ENCODE assay signal across 8 cellular contexts in the genomic region with DNA sequence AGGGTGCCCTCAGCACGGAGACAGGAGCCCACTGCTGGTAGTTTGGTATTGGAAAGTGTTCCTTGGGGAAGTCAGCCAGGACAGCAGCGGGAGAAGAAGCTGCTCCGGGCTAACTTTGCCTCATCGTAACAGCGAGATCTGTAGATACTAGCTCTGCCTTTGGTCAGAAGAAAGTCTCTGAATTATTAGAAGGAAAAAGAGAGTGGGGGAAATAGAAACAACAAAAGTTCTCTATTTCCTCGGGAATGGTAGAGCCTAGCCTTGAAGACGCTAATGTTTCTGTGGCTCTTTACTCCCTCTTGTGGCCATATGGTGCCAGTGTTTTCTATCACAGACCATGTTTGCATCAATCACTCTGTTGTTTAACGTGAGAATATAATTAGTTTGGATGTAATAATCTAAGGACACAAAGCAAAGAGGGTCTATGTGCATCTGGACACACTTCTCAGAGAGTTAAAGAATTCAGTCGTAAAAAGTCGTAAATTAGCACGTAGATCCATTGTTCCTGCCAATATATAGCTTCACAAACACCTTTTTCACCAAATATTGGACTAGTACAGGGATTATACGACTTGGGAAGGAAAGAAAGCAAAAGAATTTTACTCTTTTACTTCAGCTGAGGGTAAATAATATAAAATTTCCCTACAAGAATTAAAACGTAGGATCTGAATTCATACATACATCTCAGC. TPM values are rescaled to one million over a fixed set of nuclear protein-coding genes. Genes with fewer than 3 reads are reported as not detected.
DNase-seq lines count a peak whose midpoint lies in the region; ATAC-seq and TF ChIP-seq lines count a peak whose summit lies in the region.

No MANE protein-coding gene starts in this region.

- H3K79me2 ChIP-seq in HCT116 (ENCODE audit: insufficient read depth, low read length) = no peaks in the 10 kb centered on the region

- POLR2A ChIA-PET in HCT116 (lab: Charles Lee) = interaction anchor here (0.7 to 1.3 kb wide), 2 partner anchors 108 to 424 kb away, joined by 3 to 5 read pairs; partner anchors contain the start of gene DTWD2

- H3K4me2 ChIP-seq in HCT116 (ENCODE audit: low read length) = peak overlapping the region; percentile 79

- no peaks in the 10 kb centered on the region for H3K9me3 ChIP-seq in HCT116 (ENCODE audit: control insufficient read depth in 1 of 2, insufficient read depth in 1 of 2, low read depth in 1 of 2, low read length in 2 of 2)
- no peaks in the 10 kb centered on the region for H3K9me3 ChIP-seq in MG63
- no peaks in the 10 kb centered on the region for H3K9me3 ChIP-seq in SK-N-MC (ENCODE audit: low read depth, low read length)
- H3K9me3 ChIP-seq in heart right ventricle = no peaks in the 10 kb centered on the region
- no peaks in the 10 kb centered on the region for H3K9me3 ChIP-seq in ovary

- no TSS peak for BruUV-seq in HCT116 (replicated peaks; lab: Mats Ljungman, UMichigan)

- RAD21 ChIA-PET in HCT116 (lab: Charles Lee; ENCODE audit: low non-redundant PET in 1 of 2, low total read pairs in 2 of 2, uncharacterized antibody in 2 of 2, unreplicated experiment in 2 of 2) = interaction anchor here (0.6 to 2.1 kb wide), 6 partner anchors 45 to 424 kb away, joined by 3 to 8 read pairs (median 4); partner anchors contain the start of gene DTWD2 (in 2 of the 2)

- H3K4me3 ChIP-seq in HCT116 (replicated peaks in 1 of 2; ENCODE audit: low read depth in 1 of 2, low read length in 2 of 2) (peak overlapping the region; percentile 44 to 52), MG63 (peak overlapping the region; percentile 53), SK-N-MC (peak overlapping the region; percentile 89), heart right ventricle (peak overlapping the region; percentile 22 to 57 (median 52)), ovary (peak overlapping the region; percentile 45)

- no peaks in the 10 kb centered on the region for H4K20me1 ChIP-seq in HCT116 (ENCODE audit: insufficient read depth)

- H2AFZ ChIP-seq in HCT116 (ENCODE audit: low read depth, low read length, poor library complexity, severe bottlenecking) = peak overlapping the region; percentile 81

- TF ChIP-seq POLR2A in HCT116 (IDR thresholded peaks at IDR 0.05; ENCODE audit: borderline replicate concordance, extremely low read depth, insufficient read depth, insufficient read length) (no peak), ovary (IDR thresholded peaks at IDR 0.05) (no peak)

- intact Hi-C loops in HCT116 (cut with micrococcal nuclease) (loop anchor here (1.0 to 10.0 kb wide), 5 partner anchors 95 to 424 kb away; partner anchors contain the start of genes DMXL1 and DTWD2), heart right ventricle (cut with DNase I) (loop anchor here in 9 of 10 donors (1.0 to 10.0 kb wide), 12 partner anchors 55 to 427 kb away; partner anchors contain the start of genes DTWD2 (in 9 of the 9) and TNFAIP8 (in 1 of the 9)), ovary (cut with DNase I) (loop anchor here in 3 of 4 donors (1.0 to 10.0 kb wide), 4 partner anchors 75 to 425 kb away; partner anchors contain the start of gene DTWD2 (in 3 of the 3))

- no peaks in the 10 kb centered on the region for H3K9me2 ChIP-seq in HCT116 (ENCODE audit: insufficient read depth)

- peak; percentile 94 for ATAC-seq in HCT116
- peak; percentile 83 to 97 (median 94) for ATAC-seq in heart right ventricle

- DNase-seq in HCT116 (ENCODE audit: low read depth, low spot score) (peak; percentile 76), MG63 (peak; percentile 61), SK-N-MC (ENCODE audit: low read depth, low spot score) (peak; percentile 71), amniotic epithelial cell (ENCODE audit: low read depth) (peak; percentile 75), heart right ventricle (peak; percentile 21 to 65), ovary (peak; percentile 19 to 60 (median 28)), cortex of kidney (lab: John Stamatoyannopoulos, UW) (no peak)

- CTCF ChIA-PET in HCT116 (lab: Charles Lee) = interaction anchor here (0.7 to 3.9 kb wide), 11 partner anchors 28 to 455 kb away, joined by 3 to 47 read pairs (median 5); partner anchors contain the start of genes DMXL1, DTWD2 and HSD17B4

- TF ChIP-seq CTCF in GM12801 (IDR thresholded peaks at IDR 0.05; ENCODE audit: extremely low read depth, insufficient read length) (peak; percentile 10), HCT116 (IDR thresholded peaks at IDR 0.05 in 2 of 3, conservative IDR thresholded peaks at IDR 0.05 in 1 of 3; ENCODE audit: borderline replicate concordance in 1 of 3, insufficient read depth in 1 of 3, low read depth in 2 of 3, low read length in 2 of 3) (peak; percentile 85 to 97 (median 97)), heart right ventricle (IDR thresholded peaks at IDR 0.05) (peak; percentile 85 to 96 (median 93)), ovary (IDR thresholded peaks at IDR 0.05) (peak; percentile 80 to 84 (median 82))

- H3K4me1 ChIP-seq in HCT116 (ENCODE audit: control insufficient read depth in 1 of 2, insufficient read depth in 2 of 2, low read length in 2 of 2) (peaks cover 0 to 10% of the 10 kb centered on the region in 2 experiments; a peak in 2 of 4 replicates), heart right ventricle (peaks cover 0 to 34% (median 0%) of the 10 kb centered on the region in 9 donors), ovary (ENCODE audit: insufficient read depth) (no peaks in the 10 kb centered on the region)

- H3K36me3 ChIP-seq in HCT116 (ENCODE audit: control insufficient read depth in 1 of 2, insufficient read depth in 2 of 2, low read length in 2 of 2) (no peaks in the 10 kb centered on the region), MG63 (no peaks in the 10 kb centered on the region), SK-N-MC (ENCODE audit: insufficient read depth, low read length) (no peaks in the 10 kb centered on the region), heart right ventricle (no peaks in the 10 kb centered on the region), ovary (no peaks in the 10 kb centered on the region)

- H3K9ac ChIP-seq in HCT116 (ENCODE audit: low read length) (peak overlapping the region; percentile 27; the same call in 1 of the 2 replicates), SK-N-MC (ENCODE audit: insufficient read length) (peak overlapping the region; percentile 72)

- peak overlapping the region; percentile 3; the same call in 1 of the 2 replicates for H3K27ac ChIP-seq in HCT116 (ENCODE audit: low read depth, low read length)
- 0 out of 2 replicates have a peak overlapping the region, but pooled peaks have one; percentile 19 for H3K27ac ChIP-seq in SK-N-MC
- H3K27ac ChIP-seq in heart right ventricle = peak overlapping the region in 8 of 10 donors; percentile 11 to 91 (median 62)
- peak overlapping the region in 1 of 2 donors; percentile 6 for H3K27ac ChIP-seq in ovary

- peak; percentile 92 for TF ChIP-seq RAD21 in HCT116 (IDR thresholded peaks at IDR 0.05; ENCODE audit: low read depth)

- H3K27me3 ChIP-seq in HCT116 (ENCODE audit: insufficient read depth, low read length) (no peaks in the 10 kb centered on the region), MG63 (no peaks in the 10 kb centered on the region), heart right ventricle (peaks cover 0 to 18% (median 0%) of the 10 kb centered on the region in 7 donors), ovary (no peaks in the 10 kb centered on the region)

- WGBS in heart right ventricle, 2 donors = 7 to 8% methylated on average over 13 of the region's 13 CpGs
- 5 to 9% (median 6%) methylated on average over 13 of the region's 13 CpGs for WGBS in ovary, 3 donors

- no peak for TF ChIP-seq EP300 in ovary (IDR thresholded peaks at IDR 0.05)

TF ChIP-seq in HCT116, 20 proteins besides CTCF, POLR2A, EP300 and RAD21 (continues in another document):
- TF ChIP-seq ZBTB33 (IDR thresholded peaks at IDR 0.05; ENCODE audit: extremely low read depth, insufficient replicate concordance, low read length) (no peak), MAX (IDR thresholded peaks at IDR 0.05) (no peak), SP1 (IDR thresholded peaks at IDR 0.05; ENCODE audit: low read depth) (no peak), ELF1 (IDR thresholded peaks at IDR 0.05; ENCODE audit: borderline replicate concordance, low read depth) (no peak), JUND (IDR thresholded peaks at IDR 0.05) (no peak), SRF (IDR thresholded peaks at IDR 0.05; ENCODE audit: low read depth) (0 out of 2 replicates have a peak, but pooled peaks have one; percentile 8)

RNA-seq across cellular contexts. Expression of gene HSD17B4, which starts 40.2 kb away (rescaled TPM):
- total RNA-seq in HCT116 (2021; ENCODE audit: unreplicated experiment) (142 TPM), heart right ventricle (100 to 1,000 TPM; 193 to 325 (median 216) TPM), ovary (100 to 1,000 TPM in 5 of 7 donors, 10 to 100 TPM in 2; 54.6 to 169 (median 129) TPM)
- polyA plus RNA-seq in HCT116 (2012) = 64.6 and 71.0 TPM in 2 replicates
- total RNA-seq in MG63 (2014; rRNA removed; shearing (Covaris generic); ENCODE audit: low replicate concordance) = 156 and 198 TPM in 2 replicates
- polyA plus RNA-seq in heart right ventricle (100 to 1,000 TPM; 130 to 217 TPM), ovary (100 to 1,000 TPM in 1 of 2 donors, 10 to 100 TPM in 1; 75.9 to 208 TPM)

RNA-seq across cellular contexts. Expression of gene TNFAIP8, which starts 56.3 kb away (rescaled TPM):
- 18.4 TPM for total RNA-seq in HCT116 (2021; ENCODE audit: unreplicated experiment)
- polyA plus RNA-seq in HCT116 (2012) = 12.4 and 16.7 TPM in 2 replicates
- 12.1 and 22.2 TPM in 2 replicates for total RNA-seq in MG63 (2014; rRNA removed; shearing (Covaris generic); ENCODE audit: low replicate concordance)
- 10 to 100 TPM in 6 of 10 donors, 1 to 10 TPM in 4; 3.3 to 30.8 (median 10.1) TPM for total RNA-seq in heart right ventricle
- 1 to 10 TPM; 6.1 to 7.4 TPM for polyA plus RNA-seq in heart right ventricle
- 10 to 100 TPM in 1 of 7 donors, 1 to 10 TPM in 6; 1.4 to 14.6 (median 4.5) TPM for total RNA-seq in ovary
- polyA plus RNA-seq in ovary = 10 to 100 TPM in 1 of 2 donors, 1 to 10 TPM in 1; 5.0 to 12.0 TPM

Comparison
In these comparisons a context has a peak if more than half of its experiments do, and no peak if none do; other contexts are left out.
1. CTCF ChIP-seq: peak in every context shown above with its lines; median percentile 97 in HCT116; 93 in heart right ventricle; 82 in ovary; 10 in GM12801.